In genomic region chr12:111685811-111686573, GRCh38 we compare ENCODE assay signal across 1 cellular context.
TF ChIP-seq lines count a peak whose summit lies in the region.

ACAD10 (plus strand) TSS chr12:111686053; CDS start chr12:111692710, 6,657 bp downstream.
BRAP (minus strand) TSS chr12:111685956; CDS start chr12:111685792, 164 bp downstream.

TF ChIP-seq in K562, 482 proteins besides CTCF, POLR2A, EP300 and RAD21 (continued from another document and continues in another):
- TF ChIP-seq MBD1 (CRISPR knock-in tag; IDR thresholded peaks at IDR 0.05) (no peak), E2F8 (IDR thresholded peaks at IDR 0.05; ENCODE audit: low read depth, partially characterized antibody) (peak; percentile 74), KAT8 (IDR thresholded peaks at IDR 0.05; ENCODE audit: low read depth) (no peak), CHD4 (IDR thresholded peaks at IDR 0.05; ENCODE audit: insufficient read depth, insufficient replicate concordance, low read depth, low read length, poor library complexity, severe bottlenecking) (peak; percentile 99), YY1 (IDR thresholded peaks at IDR 0.05; ENCODE audit: borderline replicate concordance in 1 of 3, control insufficient read depth in 1 of 3, extremely low read depth in 1 of 3, insufficient read depth in 3 of 3, insufficient read length in 1 of 3, insufficient replicate concordance in 2 of 3, low read depth in 1 of 3, low read length in 2 of 3) (peak in 2 of 3 experiments; percentile 63 to 74), ZFPM2 (CRISPR knock-in tag; IDR thresholded peaks at IDR 0.05) (no peak), MTF1 (CRISPR knock-in tag; IDR thresholded peaks at IDR 0.05; ENCODE audit: borderline replicate concordance) (0 out of 2 replicates have a peak, but pooled peaks have one; percentile 5), NFRKB (IDR thresholded peaks at IDR 0.05; ENCODE audit: low read depth) (peak; percentile 66; the same call in 1 of the 2 replicates), NR4A1 (CRISPR knock-in tag; IDR thresholded peaks at IDR 0.05) (peak; percentile 22; the same call in 1 of the 2 replicates), NR4A1 (tag; IDR thresholded peaks at IDR 0.05) (no peak), SPI1 (IDR thresholded peaks at IDR 0.05; ENCODE audit: borderline replicate concordance, low read depth, low read length) (peak; percentile 83), MECOM (CRISPR knock-in tag; IDR thresholded peaks at IDR 0.05) (peak; percentile 59), SREBF1 (IDR thresholded peaks at IDR 0.05; ENCODE audit: borderline replicate concordance, low read depth, low read length) (no peak), ZBTB7A (IDR thresholded peaks at IDR 0.05; ENCODE audit: borderline replicate concordance, control insufficient read depth, low read depth, low read length) (no peak), IRF1 (CRISPR knock-in tag; IDR thresholded peaks at IDR 0.05; ENCODE audit: borderline replicate concordance) (no peak), ZBTB5 (IDR thresholded peaks at IDR 0.05) (no peak), ETS2 (tag; IDR thresholded peaks at IDR 0.05; ENCODE audit: borderline replicate concordance, poor library complexity, severe bottlenecking) (no peak), DLX4 (CRISPR knock-in tag; IDR thresholded peaks at IDR 0.05) (no peak), ARID2 (IDR thresholded peaks at IDR 0.05) (no peak), RNF2 (IDR thresholded peaks at IDR 0.05) (0 out of 2 replicates have a peak, but pooled peaks have one; percentile 20), CHD2 (IDR thresholded peaks at IDR 0.05; ENCODE audit: low read depth, low read length) (no peak), RBM22 (IDR thresholded peaks at IDR 0.05; ENCODE audit: low read depth, low read length, poor library complexity, severe bottlenecking) (no peak), E2F4 (CRISPR knock-in tag; IDR thresholded peaks at IDR 0.05; ENCODE audit: low read depth) (peak; percentile 65; the same call in 1 of the 2 replicates), FOXA3 (CRISPR knock-in tag; conservative IDR thresholded peaks at IDR 0.05 in 1 of 2, IDR thresholded peaks at IDR 0.05 in 1 of 2) (peak in 1 of 2 experiments; percentile 70; a peak in 2 of 4 replicates), POLR2B (IDR thresholded peaks at IDR 0.05; ENCODE audit: low read depth, partially characterized antibody) (peak; percentile 97), NFATC3 (IDR thresholded peaks at IDR 0.05) (no peak), CLOCK (CRISPR knock-in tag; IDR thresholded peaks at IDR 0.05; ENCODE audit: borderline replicate concordance) (no peak), CREB3L1 (IDR thresholded peaks at IDR 0.05; ENCODE audit: borderline replicate concordance, low read depth) (peak; percentile 82), PRDM10 (IDR thresholded peaks at IDR 0.05; ENCODE audit: partially characterized antibody) (peak; percentile 43), JUND (IDR thresholded peaks at IDR 0.05; ENCODE audit: borderline replicate concordance, low read depth, low read length) (no peak), JUND (tag; IDR thresholded peaks at IDR 0.05; ENCODE audit: borderline replicate concordance, low read depth, low read length) (peak; percentile 29; the same call in 1 of the 3 replicates), TEAD4 (IDR thresholded peaks at IDR 0.05; ENCODE audit: low read length) (0 out of 2 replicates have a peak, but pooled peaks have one; percentile 27), TEAD4 (CRISPR knock-in tag; IDR thresholded peaks at IDR 0.05; ENCODE audit: borderline replicate concordance) (no peak), THAP7 (CRISPR knock-in tag; IDR thresholded peaks at IDR 0.05) (peak; percentile 81; the same call in 1 of the 2 replicates), GMEB1 (CRISPR knock-in tag; IDR thresholded peaks at IDR 0.05) (peak; percentile 83), ATF1 (CRISPR knock-in tag; IDR thresholded peaks at IDR 0.05) (no peak), ATF1 (tag; IDR thresholded peaks at IDR 0.05) (peak; percentile 89)
